ENCODE assay signal across 18 cellular contexts in the genomic region with DNA sequence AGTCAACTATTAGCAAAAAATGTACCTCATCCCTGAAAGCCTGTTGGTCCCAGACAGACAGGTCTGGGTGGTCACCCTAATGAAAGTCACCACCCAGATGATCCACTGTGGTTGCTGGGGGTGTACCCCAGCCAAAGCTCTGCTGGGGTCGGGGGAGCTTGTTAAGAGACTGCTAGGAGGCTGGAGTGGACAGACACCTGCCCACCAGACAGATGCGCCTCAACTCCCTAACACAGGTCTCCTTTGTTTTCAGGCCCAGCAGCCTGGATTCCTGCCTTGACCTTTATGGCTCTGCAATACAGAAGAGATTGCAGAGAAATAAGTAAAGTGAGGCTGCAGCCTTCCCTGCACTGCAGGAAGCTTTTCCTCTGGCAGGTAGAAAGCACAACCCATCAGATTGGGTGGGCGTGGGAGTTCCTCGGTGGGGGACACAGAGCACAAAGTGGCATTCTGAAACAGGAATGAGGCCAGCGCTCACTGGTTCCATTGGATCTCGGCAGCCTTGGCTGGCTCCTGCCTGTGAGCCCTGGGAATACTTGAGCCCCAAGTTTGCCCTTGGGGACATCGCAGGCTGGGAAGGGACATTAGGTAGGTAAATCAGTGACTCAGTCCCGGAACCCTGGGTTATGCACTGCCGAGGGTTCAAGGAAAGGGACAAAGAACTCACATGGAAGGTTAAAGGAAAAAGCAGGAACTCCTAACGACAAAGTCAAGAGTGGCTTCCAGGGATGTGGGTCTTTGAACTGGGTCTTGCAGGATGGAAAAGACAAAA. TPM values are rescaled to one million over a fixed set of nuclear protein-coding genes. Genes with fewer than 3 reads are reported as not detected.
DNase-seq lines count a peak whose midpoint lies in the region; ATAC-seq and TF ChIP-seq lines count a peak whose summit lies in the region.
"Had no signal": no experiment of that assay in that cellular context is flagged by ENCODE, and none has a peak within 500 bp of the region (broad histone marks: within the 10 kb centered on the region; RNA-seq: fewer than 3 reads in every experiment).

No MANE protein-coding gene starts in this region.

- H3K36me3 Mint-ChIP-seq in osteocyte (ENCODE audit: unreplicated experiment), result no peaks in the 10 kb centered on the region

- peak overlapping the region; percentile 99 for H2BK20ac ChIP-seq in IMR-90 (ENCODE audit: low read depth, low read length)

- WGBS in IMR-90 (ENCODE audit: extremely low coverage in 2 of 2, insufficient read length in 1 of 2), 2 experiments, result 100% methylated on average over 3 of the region's 10 CpGs; no CpG with 5 or more reads in 1 of the 2 experiments
- 91% methylated on average over 10 of the region's 10 CpGs for WGBS in hepatocyte (ENCODE audit: low lambda C conversion rate, missing lambda C conversion rate)
- 88% methylated on average over 10 of the region's 10 CpGs for WGBS in prostate gland

- H3K14ac ChIP-seq in IMR-90 (replicated peaks; ENCODE audit: low read depth, low read length), result peak overlapping the region; percentile 95

- peak overlapping the region; percentile 80 for H3K27ac Mint-ChIP-seq in osteocyte (ENCODE audit: unreplicated experiment)

- H3K9me3 Mint-ChIP-seq in osteocyte (ENCODE audit: unreplicated experiment), result peaks cover 6% of the 10 kb centered on the region

- no peak for DNase-seq in AG04450 (ENCODE audit: low read depth, low spot score)
- DNase-seq in IMR-90, result no peak
- no peak for DNase-seq in hepatocyte (ENCODE audit: low spot score)
- DNase-seq in osteocyte (ENCODE audit: extremely low spot score, unreplicated experiment), result peak; percentile 75
- DNase-seq in COLO668 (lab: John Stamatoyannopoulos, UW; ENCODE audit: unreplicated experiment), result no peak
- DNase-seq in amniotic stem cell (lab: John Stamatoyannopoulos, UW), result no peak
- DNase-seq in prostate gland (ENCODE audit: low spot score), result no peak
- no peak for DNase-seq in A172 (ENCODE audit: low spot score)
- DNase-seq: activated naive CD4-positive, alpha-beta T cell treated with Interleukin-2 at 50 U/mL for 16 hours; stimulated activated CD4-positive, alpha-beta T cell treated with anti-CD3 and anti-CD28 coated beads, Interleukin-2, amount 100 ng/mL, for 48 hours had no signal

- in situ Hi-C loops in IMR-90 (cut with MboI; ENCODE audit: low sequenced_read_pairs), result loop anchor here (25.0 kb wide), 1 partner anchor 865 kb away; no protein-coding TSS in a partner anchor

- H3K9me1 ChIP-seq in IMR-90 (ENCODE audit: insufficient read depth, low read length), result peaks cover 26% of the 10 kb centered on the region

- no peak for TF ChIP-seq RAD21 in IMR-90 (IDR thresholded peaks at IDR 0.05; ENCODE audit: low read length)

- peak overlapping the region; percentile 40 to 97; a peak in 3 of 4 replicates for H4K8ac ChIP-seq in IMR-90 (ENCODE audit: low read depth in 2 of 2, low read length in 2 of 2)

- H3K9ac ChIP-seq in IMR-90 (ENCODE audit: low read depth, low read length), result no peak overlapping the region

- H3K4me2 ChIP-seq in IMR-90 (ENCODE audit: low read depth, low read length), result no peak overlapping the region
- no peak overlapping the region for H3K4me2 ChIP-seq in hepatocyte

- H2BK5ac ChIP-seq in IMR-90 (ENCODE audit: low read depth, low read length, poor library complexity, severe bottlenecking), result peak overlapping the region; percentile 69

- H3K4me3 ChIP-seq in AG04450 (ENCODE audit: low read depth, low read length) (no peak overlapping the region), IMR-90 (ENCODE audit: insufficient read depth, low read depth, low read length) (no peak overlapping the region), hepatocyte (no peak overlapping the region), prostate gland (no peak overlapping the region)
- H3K4me3 ChIP-seq: coronary artery, gastrocnemius medialis, K562 had no signal

- no peak overlapping the region; the same call in 1 of the 2 replicates for H3K56ac ChIP-seq in IMR-90 (ENCODE audit: extremely low read depth, insufficient read depth, low read length)

- peak overlapping the region; percentile 98 for H4K91ac ChIP-seq in IMR-90 (ENCODE audit: insufficient read depth, low read depth, low read length)

- intact Hi-C loops in IMR-90 (cut with micrococcal nuclease) (no loop called here), prostate gland (cut with DNase I) (no loop called here)

- no peaks in the 10 kb centered on the region for H3K36me3 ChIP-seq in IMR-90 (ENCODE audit: control insufficient read depth, insufficient read depth, low read length)
- H3K36me3 ChIP-seq in hepatocyte (replicated peaks; ENCODE audit: insufficient read depth, low read depth), result no peaks in the 10 kb centered on the region
- no peaks in the 10 kb centered on the region for H3K36me3 ChIP-seq in prostate gland
- H3K36me3 ChIP-seq: gastrocnemius medialis had no signal

- ATAC-seq in IMR-90 (ENCODE audit: low read depth), result no peak
- ATAC-seq: K562 had no signal

- POLR2A ChIA-PET in AG04450 (lab: Yijun Ruan, JAX), result no interaction called here
- POLR2A ChIA-PET in IMR-90 (lab: Charles Lee; ENCODE audit: unreplicated experiment), result no interaction called here

- H2BK120ac ChIP-seq in IMR-90 (ENCODE audit: low read depth, low read length), result peak overlapping the region; percentile 99

- H2AFZ ChIP-seq in IMR-90 (replicated peaks; ENCODE audit: low read length, poor library complexity) (peak overlapping the region; percentile 86), hepatocyte (no peak overlapping the region)

- peak overlapping the region; percentile 92 for H3K23ac ChIP-seq in IMR-90 (ENCODE audit: low read depth, low read length)

- H4K20me1 ChIP-seq in IMR-90 (ENCODE audit: insufficient read depth, low read length) (no peaks in the 10 kb centered on the region), hepatocyte (ENCODE audit: insufficient read depth, poor library complexity, severe bottlenecking) (no peaks in the 10 kb centered on the region)

- H3K27ac ChIP-seq in AG04450 (ENCODE audit: low read depth, low read length), result peak overlapping the region; percentile 31
- H3K27ac ChIP-seq in IMR-90 (ENCODE audit: insufficient read depth, low read length), result peak overlapping the region; percentile 47; the same call in 1 of the 2 replicates
- H3K27ac ChIP-seq in hepatocyte, result peak overlapping the region; percentile 73
- H3K27ac ChIP-seq in prostate gland, result no peak overlapping the region
- H3K27ac ChIP-seq: gastrocnemius medialis, HL-60 had no signal

- H3K27me3 Mint-ChIP-seq in osteocyte (ENCODE audit: unreplicated experiment), result peaks cover 2% of the 10 kb centered on the region

- H4K5ac ChIP-seq in IMR-90 (ENCODE audit: low read depth, low read length), result peak overlapping the region; percentile 75; the same call in 1 of the 2 replicates

- no TSS peak for BruUV-seq in IMR-90 (replicated peaks; lab: Mats Ljungman, UMichigan)

- no peaks in the 10 kb centered on the region for H3K79me2 ChIP-seq in hepatocyte

- H3K9me3 ChIP-seq in AG04450 (ENCODE audit: control insufficient read depth, insufficient read depth, low read length), result peaks cover 3% of the 10 kb centered on the region
- H3K9me3 ChIP-seq in IMR-90 (ENCODE audit: control insufficient read depth, insufficient read depth, low read length), result peaks cover 2% of the 10 kb centered on the region; the same call in 1 of the 2 replicates
- H3K9me3 ChIP-seq in hepatocyte (ENCODE audit: low read depth), result no peaks in the 10 kb centered on the region
- no peaks in the 10 kb centered on the region for H3K9me3 ChIP-seq in prostate gland
- H3K9me3 ChIP-seq: gastrocnemius medialis had no signal

- no peak for TF ChIP-seq CTCF in AG04450 (IDR thresholded peaks at IDR 0.05; ENCODE audit: low read depth, low read length)
- no peak for TF ChIP-seq CTCF in IMR-90 (conservative IDR thresholded peaks at IDR 0.05; ENCODE audit: low read depth, low read length)
- no peak for TF ChIP-seq CTCF in hepatocyte (IDR thresholded peaks at IDR 0.05; ENCODE audit: poor library complexity)
- TF ChIP-seq CTCF in osteocyte (IDR thresholded peaks at IDR 0.05), result no peak
- no peak for TF ChIP-seq CTCF in prostate gland (IDR thresholded peaks at IDR 0.05)

- peak overlapping the region; percentile 94 for H2AK9ac ChIP-seq in IMR-90 (replicated peaks; ENCODE audit: low read depth, low read length, poor library complexity)

- no peaks in the 10 kb centered on the region for H3K79me1 ChIP-seq in IMR-90 (ENCODE audit: low read depth in 1 of 2, low read length in 2 of 2)

- peaks cover 8% of the 10 kb centered on the region for H3K27me3 ChIP-seq in AG04450 (ENCODE audit: control insufficient read depth, insufficient read depth, low read length)
- H3K27me3 ChIP-seq in IMR-90 (ENCODE audit: control insufficient read depth, insufficient read depth, low read length), result peaks cover 2% of the 10 kb centered on the region; the same call in 1 of the 2 replicates
- no peaks in the 10 kb centered on the region for H3K27me3 ChIP-seq in hepatocyte
- H3K27me3 ChIP-seq in prostate gland (replicated peaks; ENCODE audit: insufficient read depth), result no peaks in the 10 kb centered on the region
- H3K27me3 ChIP-seq: gastrocnemius medialis had no signal

- peaks cover 36% of the 10 kb centered on the region for H3K4me1 Mint-ChIP-seq in osteocyte (ENCODE audit: unreplicated experiment)

- peak overlapping the region; percentile 98 for H3K4ac ChIP-seq in IMR-90 (ENCODE audit: low read depth, low read length)

- H3K9me2 ChIP-seq in hepatocyte (replicated peaks; ENCODE audit: insufficient read depth), result no peaks in the 10 kb centered on the region

- H3K18ac ChIP-seq in IMR-90 (ENCODE audit: low read depth, low read length), result peak overlapping the region; percentile 90

- peak overlapping the region; percentile 96 for H2AK5ac ChIP-seq in IMR-90 (ENCODE audit: low read depth, low read length)

- dilution Hi-C loops in IMR-90 (cut with HindIII; ENCODE audit: low sequenced_read_pairs, unreplicated experiment), result no loop called here

- peak overlapping the region; percentile 95 for H2BK15ac ChIP-seq in IMR-90 (ENCODE audit: low read depth, low read length)

- no peak overlapping the region for H3K4me3 Mint-ChIP-seq in osteocyte (ENCODE audit: unreplicated experiment)

- H3K4me1 ChIP-seq in IMR-90 (ENCODE audit: control insufficient read depth, insufficient read depth, low read length) (peaks cover 24% of the 10 kb centered on the region), hepatocyte (ENCODE audit: insufficient read depth) (peaks cover 23% of the 10 kb centered on the region), prostate gland (replicated peaks) (no peaks in the 10 kb centered on the region)

- no peak for TF ChIP-seq POLR2A in IMR-90 (IDR thresholded peaks at IDR 0.05; ENCODE audit: low read depth, low read length)
- TF ChIP-seq POLR2A in prostate gland (IDR thresholded peaks at IDR 0.05), result no peak

- CTCF ChIA-PET in AG04450 (lab: Charles Lee), result interaction anchor here (0.6 to 0.7 kb wide), 2 partner anchors 25 to 405 kb away, joined by 3 read pairs; no protein-coding TSS in a partner anchor
- CTCF ChIA-PET in IMR-90 (lab: Yijun Ruan, JAX), result interaction anchor here (0.8 kb wide), 1 partner anchor 20 kb away, joined by 3 read pairs; no protein-coding TSS in a partner anchor

RNA-seq across cellular contexts. Expression of gene ZNF488, which starts 18.0 kb away (rescaled TPM):
- polyA plus RNA-seq in AG04450 (2011; rRNA removed), result 0.16 and 0.19 TPM in 2 replicates
- polyA minus RNA-seq in AG04450 (2011; rRNA and poly(A)+ RNA removed), result 0.26 TPM in 1 of 2 replicates, not detected in the other
- under 0.01 TPM in 2 replicates for total RNA-seq in IMR-90 (2012; rRNA removed)
- 0.14 TPM in 2 replicates for polyA plus RNA-seq in IMR-90 (2012; rRNA removed)
- polyA plus RNA-seq in IMR-90 (2012; cell fraction: cytosol; rRNA removed), result 0.11 and 0.22 TPM in 2 replicates
- 0.07 and 0.10 TPM in 2 replicates for polyA plus RNA-seq in IMR-90 (2012; cell fraction: nucleus; rRNA removed; ENCODE audit: low replicate concordance)
- total RNA-seq in hepatocyte, result 1.2 and 2.0 TPM in 2 replicates
- 1.8 and 2.5 TPM in 2 replicates for polyA plus RNA-seq in hepatocyte
- total RNA-seq in osteocyte, result 0.35 and 0.55 TPM in 2 replicates
- total RNA-seq in prostate gland, result 1 to 10 TPM; 1.5 to 1.9 TPM
- total RNA-seq in A172 (2014; rRNA removed; shearing (Covaris generic)), result 2.6 and 3.6 TPM in 2 replicates
- total RNA-seq: G401, gastrocnemius medialis had no signal

RNA-seq across cellular contexts. Expression of gene RBP3, which starts 53.9 kb away (rescaled TPM):
- polyA plus RNA-seq in AG04450 (2011; rRNA removed) (not detected in 2 replicates), IMR-90 (2012; rRNA removed) (not detected in 2 replicates), hepatocyte (1.1 and 1.3 TPM in 2 replicates)
- polyA minus RNA-seq in AG04450 (2011; rRNA and poly(A)+ RNA removed), result not detected in 2 replicates
- total RNA-seq in IMR-90 (2012; rRNA removed) (not detected in 2 replicates), hepatocyte (0.53 and 0.56 TPM in 2 replicates), osteocyte (not detected in 2 replicates), prostate gland (not detected)
- polyA plus RNA-seq in IMR-90 (2012; cell fraction: cytosol; rRNA removed), result not detected in 2 replicates
- not detected in 2 replicates for polyA plus RNA-seq in IMR-90 (2012; cell fraction: nucleus; rRNA removed; ENCODE audit: low replicate concordance)
- not detected in 2 replicates for total RNA-seq in A172 (2014; rRNA removed; shearing (Covaris generic))
- total RNA-seq: G401, gastrocnemius medialis, K562, lung microvascular endothelial cell, subcutaneous adipose tissue had no signal
- polyA plus RNA-seq: K562, neural cell had no signal

Comparison
In these comparisons a context has a peak if more than half of its experiments do, and no peak if none do; other contexts are left out.
1. H3K27ac ChIP-seq: peak in AG04450 (single experiment), IMR-90 (single experiment) and hepatocyte (single experiment); none in prostate gland (0 of 2).